1 cellular context compared by ENCODE assay signal in the genomic region with DNA sequence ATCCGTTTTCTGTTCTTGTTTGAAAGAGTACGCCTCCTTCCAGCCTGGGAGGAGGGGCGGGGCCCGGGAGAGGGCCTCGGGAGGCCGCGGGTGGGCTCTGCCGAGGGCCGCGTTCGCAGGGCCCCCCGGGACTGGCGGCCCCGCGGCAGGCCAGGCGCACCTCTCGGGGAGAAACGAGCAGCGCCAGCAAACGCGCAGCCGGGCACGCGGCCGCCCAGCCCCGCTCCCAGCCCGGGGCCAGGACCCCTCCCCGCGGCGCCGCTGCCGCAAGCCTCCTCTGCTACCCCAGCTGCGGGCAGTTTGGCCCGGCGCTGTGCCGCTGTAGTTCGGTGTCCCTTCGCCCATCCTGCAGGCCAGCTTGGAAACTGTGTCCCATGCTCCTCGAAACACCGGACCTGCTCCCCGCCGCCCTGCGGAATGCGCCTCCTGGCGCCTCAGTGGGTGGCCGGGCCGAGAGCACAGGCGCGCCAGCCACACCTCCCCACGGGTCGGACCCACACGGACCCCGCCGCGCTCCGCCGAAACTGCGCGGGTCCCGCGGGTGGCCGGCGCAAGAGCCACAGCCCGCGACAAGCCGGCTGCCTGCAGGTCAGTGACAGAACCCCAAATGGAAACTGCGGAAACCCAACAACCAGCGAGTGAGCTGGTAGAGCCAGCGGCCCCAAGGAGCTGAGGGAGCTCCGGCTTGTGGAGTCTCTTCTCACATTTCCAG.
TF ChIP-seq lines count a peak whose summit lies in the region.

No MANE protein-coding gene starts in this region.

TF ChIP-seq in H1, 55 proteins besides CTCF, POLR2A, EP300 and RAD21 (continued from another document):
- TF ChIP-seq, protein P1, sequence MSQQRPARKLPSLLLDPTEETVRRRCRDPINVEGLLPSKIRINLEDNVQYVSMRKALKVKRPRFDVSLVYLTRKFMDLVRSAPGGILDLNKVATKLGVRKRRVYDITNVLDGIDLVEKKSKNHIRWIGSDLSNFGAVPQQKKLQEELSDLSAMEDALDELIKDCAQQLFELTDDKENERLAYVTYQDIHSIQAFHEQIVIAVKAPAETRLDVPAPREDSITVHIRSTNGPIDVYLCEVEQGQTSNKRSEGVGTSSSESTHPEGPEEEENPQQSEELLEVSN (IDR thresholded peaks at IDR 0.05), result peak; percentile 48; the same call in 1 of the 2 replicates
- no peak for TF ChIP-seq SP1 (IDR thresholded peaks at IDR 0.05; ENCODE audit: low read depth, low read length)
- no peak for TF ChIP-seq SIX5 (IDR thresholded peaks at IDR 0.05; ENCODE audit: low read depth, low read length)
- no peak for TF ChIP-seq EGR1 (IDR thresholded peaks at IDR 0.05; ENCODE audit: borderline replicate concordance, low read depth, low read length)
- TF ChIP-seq KDM4A (IDR thresholded peaks at IDR 0.05; ENCODE audit: low read depth, low read length, severe bottlenecking), result peak; percentile 70
- TF ChIP-seq GABPA (IDR thresholded peaks at IDR 0.05; ENCODE audit: borderline replicate concordance, insufficient read depth, low read length), result no peak
- TF ChIP-seq RNF2 (IDR thresholded peaks at IDR 0.05; ENCODE audit: borderline replicate concordance, low read depth, low read length, missing control alignments, poor library complexity, severe bottlenecking), result peak; percentile 51
- no peak for TF ChIP-seq KDM1A (IDR thresholded peaks at IDR 0.05; ENCODE audit: borderline replicate concordance, low read length)
- no peak for TF ChIP-seq BACH1 (IDR thresholded peaks at IDR 0.05; ENCODE audit: low read length)
- peak; percentile 97 for TF ChIP-seq SUZ12 (IDR thresholded peaks at IDR 0.05; ENCODE audit: low read length)
- no peak for TF ChIP-seq CREB1 (IDR thresholded peaks at IDR 0.05)
- no peak for TF ChIP-seq HDAC6 (IDR thresholded peaks at IDR 0.05; ENCODE audit: low read depth, low read length)
